8 cellular contexts compared by ENCODE assay signal in genomic region chr17:64128787-64129514, GRCh38. TPM values are rescaled to one million over a fixed set of nuclear protein-coding genes. Genes with fewer than 3 reads are reported as not detected.
DNase-seq lines count a peak whose midpoint lies in the region; ATAC-seq and TF ChIP-seq lines count a peak whose summit lies in the region.

No MANE protein-coding gene starts in this region.

- DNase-seq in BE2C: no peak
- peak; percentile 41 for DNase-seq in GM23338 (ENCODE audit: low spot score)
- no peak for DNase-seq in WERI-Rb-1
- peak; percentile 36 for DNase-seq in fibroblast of gingiva (ENCODE audit: low read depth)
- peak in 3 of 5 donors; percentile 38 to 52 (median 47) for DNase-seq in ovary
- no peak for DNase-seq in GF-D8 (lab: John Stamatoyannopoulos, UW)
- no peak for DNase-seq in GM13976 (ENCODE audit: low spot score)

- H3K27ac Mint-ChIP-seq in GM23338: no peak overlapping the region

- ATAC-seq in GM23338 (no peak), HG03354 (IDR thresholded peaks at IDR 0.05; ENCODE audit: poor library complexity, severe bottlenecking, unreplicated experiment) (no peak)

- no peaks in the 10 kb centered on the region for H3K9me3 Mint-ChIP-seq in GM23338

- peaks cover 9% of the 10 kb centered on the region for H3K4me1 Mint-ChIP-seq in GM23338

- peak overlapping the region; percentile 76 for H3K4me3 Mint-ChIP-seq in GM23338

- H3K27ac ChIP-seq in GM23338 (ENCODE audit: low read depth) (no peak overlapping the region), WERI-Rb-1 (peak overlapping the region; percentile 80), ovary (peak overlapping the region; percentile 88 to 91)

- H3K27me3 Mint-ChIP-seq in GM23338 (ENCODE audit: insufficient read depth, low read depth, poor library complexity): peaks cover 18% of the 10 kb centered on the region

- peaks cover 8% of the 10 kb centered on the region; the same call in 1 of the 2 replicates for H3K79me2 ChIP-seq in GM23338 (replicated peaks; ENCODE audit: insufficient read depth)

- peaks cover 2% of the 10 kb centered on the region; the same call in 1 of the 3 replicates for H3K36me3 Mint-ChIP-seq in GM23338 (ENCODE audit: low read depth)

- H3K9me3 ChIP-seq in BE2C (no peaks in the 10 kb centered on the region), WERI-Rb-1 (ENCODE audit: severe bottlenecking) (no peaks in the 10 kb centered on the region), ovary (no peaks in the 10 kb centered on the region)

- H3K4me3 ChIP-seq in BE2C (ENCODE audit: low read depth, low read length) (peak overlapping the region; percentile 54), GM23338 (peak overlapping the region; percentile 84), WERI-Rb-1 (ENCODE audit: low read depth, low read length) (peak overlapping the region; percentile 71), ovary (peak overlapping the region; percentile 52)

- H4K20me1 ChIP-seq in GM23338 (replicated peaks; ENCODE audit: insufficient read depth): peaks cover 8% of the 10 kb centered on the region; the same call in 1 of the 2 replicates

- no peaks in the 10 kb centered on the region for H3K27me3 ChIP-seq in BE2C
- H3K27me3 ChIP-seq in GM23338 (ENCODE audit: insufficient read depth): peaks cover 30% of the 10 kb centered on the region
- H3K27me3 ChIP-seq in WERI-Rb-1 (ENCODE audit: insufficient read depth, low read depth, severe bottlenecking): no peaks in the 10 kb centered on the region
- no peaks in the 10 kb centered on the region for H3K27me3 ChIP-seq in ovary

- in situ Hi-C loops in GM13976 (cut with MboI; ENCODE audit: low sequenced_read_pairs, unreplicated experiment): loop anchor here (10.0 kb wide), 1 partner anchor 54 kb away; no protein-coding TSS in a partner anchor

- peak overlapping the region; percentile 91 for H3K4me2 ChIP-seq in GM23338

- TF ChIP-seq POLR2A in ovary (IDR thresholded peaks at IDR 0.05): no peak

- TF ChIP-seq EP300 in ovary (IDR thresholded peaks at IDR 0.05): no peak

- intact Hi-C loops in ovary (cut with DNase I): no loop called here

- H3K9me2 ChIP-seq in GM23338 (ENCODE audit: insufficient read depth): no peaks in the 10 kb centered on the region

- WGBS in ovary, 3 donors: 8 to 12% (median 10%) methylated on average over 15 of the region's 15 CpGs

- H3K36me3 ChIP-seq in BE2C (no peaks in the 10 kb centered on the region), GM23338 (ENCODE audit: insufficient read depth) (no peaks in the 10 kb centered on the region), WERI-Rb-1 (peaks cover 11% of the 10 kb centered on the region), ovary (no peaks in the 10 kb centered on the region)

- H3F3A ChIP-seq in GM23338 (replicated peaks; ENCODE audit: low read depth): peaks cover 4% of the 10 kb centered on the region; the same call in 1 of the 2 replicates

- H3K4me1 ChIP-seq in BE2C: no peaks in the 10 kb centered on the region; the same call in 1 of the 2 replicates
- peaks cover 16% of the 10 kb centered on the region for H3K4me1 ChIP-seq in GM23338 (ENCODE audit: insufficient read depth)
- peaks cover 9% of the 10 kb centered on the region for H3K4me1 ChIP-seq in ovary (ENCODE audit: insufficient read depth)

- peak overlapping the region; percentile 1; the same call in 1 of the 2 replicates for H2AFZ ChIP-seq in GM23338

- TF ChIP-seq CTCF in BE2C (IDR thresholded peaks at IDR 0.05; ENCODE audit: low read depth, low read length) (no peak), GM23338 (conservative IDR thresholded peaks at IDR 0.05; ENCODE audit: low read depth in 2 of 2) (no peak), WERI-Rb-1 (IDR thresholded peaks at IDR 0.05; ENCODE audit: low read depth, low read length) (no peak), ovary (IDR thresholded peaks at IDR 0.05) (no peak), GM13976 (IDR thresholded peaks at IDR 0.05; ENCODE audit: borderline replicate concordance, control extremely low read depth, extremely low read depth, insufficient read depth, missing control alignments) (no peak)

TF ChIP-seq in GM23338, 12 proteins besides CTCF, POLR2A, EP300 and RAD21 (continues in another document):
- TF ChIP-seq JUNB (IDR thresholded peaks at IDR 0.05; ENCODE audit: unreplicated experiment) (no peak), NANOG (IDR thresholded peaks at IDR 0.05; ENCODE audit: borderline replicate concordance) (no peak), EZH2 (IDR thresholded peaks at IDR 0.05; ENCODE audit: low read depth, unreplicated experiment) (no peak), POLR2AphosphoS5 (IDR thresholded peaks at IDR 0.05; ENCODE audit: low read depth) (no peak), CREB1 (CRISPR knock-in tag; IDR thresholded peaks at IDR 0.05; ENCODE audit: low read depth) (no peak), ZNF331 (CRISPR knock-in tag; IDR thresholded peaks at IDR 0.05; ENCODE audit: low read depth) (no peak)
- TF ChIP-seq, protein P1, sequence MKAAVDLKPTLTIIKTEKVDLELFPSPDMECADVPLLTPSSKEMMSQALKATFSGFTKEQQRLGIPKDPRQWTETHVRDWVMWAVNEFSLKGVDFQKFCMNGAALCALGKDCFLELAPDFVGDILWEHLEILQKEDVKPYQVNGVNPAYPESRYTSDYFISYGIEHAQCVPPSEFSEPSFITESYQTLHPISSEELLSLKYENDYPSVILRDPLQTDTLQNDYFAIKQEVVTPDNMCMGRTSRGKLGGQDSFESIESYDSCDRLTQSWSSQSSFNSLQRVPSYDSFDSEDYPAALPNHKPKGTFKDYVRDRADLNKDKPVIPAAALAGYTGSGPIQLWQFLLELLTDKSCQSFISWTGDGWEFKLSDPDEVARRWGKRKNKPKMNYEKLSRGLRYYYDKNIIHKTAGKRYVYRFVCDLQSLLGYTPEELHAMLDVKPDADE (IDR thresholded peaks at IDR 0.05): no peak
- TF ChIP-seq, protein P2, sequence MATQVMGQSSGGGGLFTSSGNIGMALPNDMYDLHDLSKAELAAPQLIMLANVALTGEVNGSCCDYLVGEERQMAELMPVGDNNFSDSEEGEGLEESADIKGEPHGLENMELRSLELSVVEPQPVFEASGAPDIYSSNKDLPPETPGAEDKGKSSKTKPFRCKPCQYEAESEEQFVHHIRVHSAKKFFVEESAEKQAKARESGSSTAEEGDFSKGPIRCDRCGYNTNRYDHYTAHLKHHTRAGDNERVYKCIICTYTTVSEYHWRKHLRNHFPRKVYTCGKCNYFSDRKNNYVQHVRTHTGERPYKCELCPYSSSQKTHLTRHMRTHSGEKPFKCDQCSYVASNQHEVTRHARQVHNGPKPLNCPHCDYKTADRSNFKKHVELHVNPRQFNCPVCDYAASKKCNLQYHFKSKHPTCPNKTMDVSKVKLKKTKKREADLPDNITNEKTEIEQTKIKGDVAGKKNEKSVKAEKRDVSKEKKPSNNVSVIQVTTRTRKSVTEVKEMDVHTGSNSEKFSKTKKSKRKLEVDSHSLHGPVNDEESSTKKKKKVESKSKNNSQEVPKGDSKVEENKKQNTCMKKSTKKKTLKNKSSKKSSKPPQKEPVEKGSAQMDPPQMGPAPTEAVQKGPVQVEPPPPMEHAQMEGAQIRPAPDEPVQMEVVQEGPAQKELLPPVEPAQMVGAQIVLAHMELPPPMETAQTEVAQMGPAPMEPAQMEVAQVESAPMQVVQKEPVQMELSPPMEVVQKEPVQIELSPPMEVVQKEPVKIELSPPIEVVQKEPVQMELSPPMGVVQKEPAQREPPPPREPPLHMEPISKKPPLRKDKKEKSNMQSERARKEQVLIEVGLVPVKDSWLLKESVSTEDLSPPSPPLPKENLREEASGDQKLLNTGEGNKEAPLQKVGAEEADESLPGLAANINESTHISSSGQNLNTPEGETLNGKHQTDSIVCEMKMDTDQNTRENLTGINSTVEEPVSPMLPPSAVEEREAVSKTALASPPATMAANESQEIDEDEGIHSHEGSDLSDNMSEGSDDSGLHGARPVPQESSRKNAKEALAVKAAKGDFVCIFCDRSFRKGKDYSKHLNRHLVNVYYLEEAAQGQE (IDR thresholded peaks at IDR 0.05; ENCODE audit: unreplicated experiment): no peak

RNA-seq across cellular contexts. Expression of gene ERN1, which starts 1.0 kb away (rescaled TPM):
- polyA plus RNA-seq in BE2C (2012; ENCODE audit: insufficient read depth, insufficient read length, low read depth): 8.9 TPM
- 4.1 and 5.9 TPM in 2 replicates for total RNA-seq in GM23338 (2014; rRNA removed; shearing (Covaris generic))
- polyA plus RNA-seq in GM23338 (2016; fragmentation: Nextera tagmentation; extraction: Ambion mirVana) (4.2 and 7.5 TPM in 2 replicates), ovary (10 to 100 TPM in 1 of 2 donors, 1 to 10 TPM in 1; 8.1 to 12.9 TPM)
- 10 to 100 TPM; 19.6 to 73.4 (median 34.8) TPM for total RNA-seq in ovary

Comparison
In these comparisons a context has a peak if more than half of its experiments do, and no peak if none do; other contexts are left out.
1. DNase-seq: peak in GM23338 (single experiment), fibroblast of gingiva (single experiment) and ovary (3 of 5); none in BE2C (single experiment), WERI-Rb-1 (single experiment), GF-D8 (single experiment) and GM13976 (single experiment).
2. Peak in every context shown above with its lines, with median percentiles within 50 percentile points of each other: H3K4me3 ChIP-seq.